Comparison of ENCODE assay signal across 15 cellular contexts in genomic region chr10:95476482-95477174, GRCh38.
DNase-seq lines count a peak whose midpoint lies in the region; ATAC-seq and TF ChIP-seq lines count a peak whose summit lies in the region.
"Had no signal": no experiment of that assay in that cellular context is flagged by ENCODE, and none has a peak within 500 bp of the region (broad histone marks: within the 10 kb centered on the region; RNA-seq: fewer than 3 reads in every experiment).

No MANE protein-coding gene starts in this region.

- H3K4me3 ChIP-seq in heart left ventricle (no peak overlapping the region), iPS-15b (ENCODE audit: low read depth, low read length) (no peak overlapping the region), uterus (no peak overlapping the region)
- H3K4me3 ChIP-seq: A549 had no signal

- H3K9ac ChIP-seq in iPS-15b (ENCODE audit: low read depth, low read length): peak overlapping the region; percentile 8

- H3K36me3 ChIP-seq in heart left ventricle (no peaks in the 10 kb centered on the region), iPS-15b (ENCODE audit: control insufficient read depth, insufficient read depth, low read length) (no peaks in the 10 kb centered on the region), uterus (no peaks in the 10 kb centered on the region)

- H3K27ac ChIP-seq in heart left ventricle: peak overlapping the region; percentile 84 to 98 (median 92)
- H3K27ac ChIP-seq in uterus: peak overlapping the region; percentile 85 to 93
- H3K27ac ChIP-seq: A549 had no signal

- H3K27me3 ChIP-seq in heart left ventricle (no peaks in the 10 kb centered on the region), iPS-15b (ENCODE audit: control insufficient read depth, insufficient read depth, low read length) (no peaks in the 10 kb centered on the region), uterus (no peaks in the 10 kb centered on the region)

- no peak for TF ChIP-seq CTCF in heart left ventricle (IDR thresholded peaks at IDR 0.05)
- TF ChIP-seq CTCF in uterus (IDR thresholded peaks at IDR 0.05): no peak

- peaks cover 18 to 97% (median 81%) of the 10 kb centered on the region in 12 donors for H3K4me1 ChIP-seq in heart left ventricle
- peaks cover 53% of the 10 kb centered on the region for H3K4me1 ChIP-seq in iPS-15b (ENCODE audit: control insufficient read depth, insufficient read depth, low read length)
- H3K4me1 ChIP-seq in uterus: peaks cover 6 to 9% of the 10 kb centered on the region in 2 donors
- H3K4me1 ChIP-seq: A549 had no signal

- TF ChIP-seq POLR2A in heart left ventricle (IDR thresholded peaks at IDR 0.05) (no peak), uterus (IDR thresholded peaks at IDR 0.05) (no peak)

- DNase-seq in heart left ventricle (no peak), cardiac septum (ENCODE audit: low spot score) (no peak), pons (ENCODE audit: low spot score) (peak; percentile 54), uterus (no peak), EL (no peak), A172 (ENCODE audit: low spot score) (no peak)
- DNase-seq: activated CD4-positive, alpha-beta memory T cell treated with anti-CD3 and anti-CD28 coated beads, Interleukin-2, amount 10 ng/mL, durations not matched to agents 7 days and 5 days; activated gamma-delta T cell treated with Interleukin-2 at 50 U/mL for 16 hours; NCI-H226; posterior cingulate gyrus; T-helper 9 cell had no signal

- intact Hi-C loops in heart left ventricle (cut with DNase I) (loop anchor here in 3 of 10 donors (5.0 kb wide), 3 partner anchors 44 to 126 kb away; no protein-coding TSS in a partner anchor), cardiac septum (cut with DNase I) (loop anchor here (5.0 kb wide), 1 partner anchor 44 kb away; no protein-coding TSS in a partner anchor), uterus (cut with DNase I; ENCODE audit: low total_unique reads) (no loop called here)

- whole genome bisulfite sequencing in heart left ventricle, 4 donors: 45 to 57% (median 50%) methylated on average over 5 of the region's 5 CpGs

- ATAC-seq in heart left ventricle (no peak), HG03039 (IDR thresholded peaks at IDR 0.05; ENCODE audit: unreplicated experiment) (no peak)
- ATAC-seq: A549, PC-3 had no signal

- H3K9me3 ChIP-seq in heart left ventricle: no peaks in the 10 kb centered on the region
- H3K9me3 ChIP-seq in iPS-15b (ENCODE audit: control insufficient read depth, insufficient read depth, low read length): no peaks in the 10 kb centered on the region
- no peaks in the 10 kb centered on the region for H3K9me3 ChIP-seq in uterus
- H3K9me3 ChIP-seq: A549 had no signal
